In the genomic region with DNA sequence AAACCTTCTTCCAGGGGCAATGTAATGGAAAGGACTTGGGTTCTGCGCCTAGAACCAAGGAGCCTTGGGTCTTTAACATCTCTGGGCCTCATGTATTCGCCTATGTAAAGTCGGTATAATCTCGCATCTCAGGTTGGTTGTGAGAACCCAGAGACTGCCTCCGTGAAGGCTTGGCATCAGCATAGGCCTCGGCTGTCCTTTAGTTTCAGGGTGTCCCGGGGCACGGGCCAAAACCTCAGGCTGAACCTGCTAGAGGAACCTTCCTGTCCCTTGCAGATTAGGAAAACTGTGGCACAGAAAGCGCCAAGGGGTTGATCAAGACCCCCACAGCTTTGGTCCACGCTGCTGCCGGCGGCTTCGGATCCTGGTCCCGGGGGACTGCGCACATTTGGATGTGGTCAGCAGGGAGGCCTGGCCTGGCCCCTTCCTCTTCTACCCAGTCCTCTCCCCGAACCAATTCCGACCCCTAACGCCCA, we compare ENCODE assay signal across 8 cellular contexts. TPM values are rescaled to one million over a fixed set of nuclear protein-coding genes. Genes with fewer than 3 reads are reported as not detected.
A peak's percentile ranks its signal among the peaks of the same experiment; 100 is the strongest.
DNase-seq lines count a peak whose midpoint lies in the region; ATAC-seq, FAIRE-seq and TF ChIP-seq lines count a peak whose summit lies in the region.

No MANE protein-coding gene starts in this region.

- no peak for TF ChIP-seq RAD21 in HCT116 (IDR thresholded peaks at IDR 0.05; ENCODE audit: low read depth)

- intact Hi-C loops in HCT116 (cut with micrococcal nuclease) = loop anchor here (10.0 kb wide), 1 partner anchor 214 kb away; no protein-coding TSS in a partner anchor

- peak overlapping the region; percentile 68 to 81 for H3K4me3 ChIP-seq in HCT116 (replicated peaks in 1 of 2; ENCODE audit: low read depth in 1 of 2, low read length in 2 of 2)
- peak overlapping the region; percentile 91; the same call in 1 of the 2 replicates for H3K4me3 ChIP-seq in iPS DF 6.9 (ENCODE audit: low read length)
- H3K4me3 ChIP-seq in small intestine (ENCODE audit: low read depth in 1 of 2, low read length in 2 of 2) = peak overlapping the region; percentile 32 to 94

- H2AFZ ChIP-seq in HCT116 (ENCODE audit: low read depth, low read length, poor library complexity, severe bottlenecking) = no peak overlapping the region

- peaks cover 29% of the 10 kb centered on the region for H3K4me1 Mint-ChIP-seq in activated CD4-positive, alpha-beta memory T cell treated with anti-CD3 and anti-CD28 coated beads, Interleukin-2, amount 10 ng/mL, durations not matched to agents 7 days and 5 days

- H3K4me1 ChIP-seq in HCT116 (ENCODE audit: control insufficient read depth in 1 of 2, insufficient read depth in 2 of 2, low read length in 2 of 2) (peaks cover 14 to 43% of the 10 kb centered on the region in 2 experiments; a peak in 3 of 4 replicates), iPS DF 6.9 (ENCODE audit: control insufficient read depth, insufficient read depth, low read length) (no peaks in the 10 kb centered on the region; the same call in none of the 2 replicates), small intestine (ENCODE audit: control insufficient read depth in 2 of 2, insufficient read depth in 1 of 2, low read depth in 1 of 2, low read length in 1 of 2) (peaks cover 4 to 11% of the 10 kb centered on the region in 2 donors)

- H3K36me3 ChIP-seq in HCT116 (ENCODE audit: control insufficient read depth in 1 of 2, insufficient read depth in 2 of 2, low read length in 2 of 2) (no peaks in the 10 kb centered on the region), iPS DF 6.9 (ENCODE audit: control insufficient read depth, insufficient read depth, low read length) (no peaks in the 10 kb centered on the region), small intestine (ENCODE audit: control insufficient read depth in 2 of 2, insufficient read depth in 2 of 2, low read length in 2 of 2) (no peaks in the 10 kb centered on the region)

- H3K27me3 ChIP-seq in HCT116 (ENCODE audit: insufficient read depth, low read length) = no peaks in the 10 kb centered on the region
- no peaks in the 10 kb centered on the region for H3K27me3 ChIP-seq in iPS DF 6.9 (ENCODE audit: control insufficient read depth, insufficient read depth, low read length)
- H3K27me3 ChIP-seq in small intestine (ENCODE audit: control insufficient read depth in 2 of 2, insufficient read depth in 2 of 2, low read length in 2 of 2) = no peaks in the 10 kb centered on the region

- peak overlapping the region; percentile 81 for H3K9ac ChIP-seq in HCT116 (ENCODE audit: low read length)

- no peaks in the 10 kb centered on the region for H4K20me1 ChIP-seq in HCT116 (ENCODE audit: insufficient read depth)

- H3K79me2 ChIP-seq in HCT116 (ENCODE audit: insufficient read depth, low read length) = peaks cover 39% of the 10 kb centered on the region

- ATAC-seq in HCT116 (no peak), HG02571 (IDR thresholded peaks at IDR 0.05; ENCODE audit: unreplicated experiment) (no peak)

- H3K9me3 ChIP-seq in HCT116 (ENCODE audit: control insufficient read depth in 1 of 2, insufficient read depth in 1 of 2, low read depth in 1 of 2, low read length in 2 of 2) = no peaks in the 10 kb centered on the region
- H3K9me3 ChIP-seq in iPS DF 6.9 (ENCODE audit: control insufficient read depth, insufficient read depth, low read length) = no peaks in the 10 kb centered on the region
- no peaks in the 10 kb centered on the region for H3K9me3 ChIP-seq in small intestine (ENCODE audit: control insufficient read depth, low read depth)

- no TSS peak for BruUV-seq in HCT116 (replicated peaks; lab: Mats Ljungman, UMichigan)

- no peak for DNase-seq in HCT116 (ENCODE audit: low read depth, low spot score)
- no peak for DNase-seq in activated CD4-positive, alpha-beta memory T cell treated with anti-CD3 and anti-CD28 coated beads, Interleukin-2, amount 10 ng/mL, durations not matched to agents 7 days and 5 days
- no peak for DNase-seq in iPS DF 6.9 (ENCODE audit: low read depth, low spot score)
- no peak for DNase-seq in small intestine
- no peak for DNase-seq in RCC 7860 (ENCODE audit: low spot score)
- no peak for DNase-seq in NCI-H2171 treated with DMSO at 0.1 percent for 48 hours (lab: John Stamatoyannopoulos, UW)
- no peak for DNase-seq in NOMO-1 (lab: John Stamatoyannopoulos, UW; ENCODE audit: unreplicated experiment in 2 of 2)

- no peak for TF ChIP-seq CTCF in HCT116 (IDR thresholded peaks at IDR 0.05 in 2 of 3, conservative IDR thresholded peaks at IDR 0.05 in 1 of 3; ENCODE audit: borderline replicate concordance in 1 of 3, insufficient read depth in 1 of 3, low read depth in 2 of 3, low read length in 2 of 3)

- H3K27ac ChIP-seq in HCT116 (ENCODE audit: low read depth, low read length) (peak overlapping the region; percentile 53), iPS DF 6.9 (ENCODE audit: low read length) (no peak overlapping the region), small intestine (ENCODE audit: low read depth in 1 of 2, low read length in 1 of 2) (peak overlapping the region; percentile 63 to 78)

- no CpG with 5 or more reads among the region's 18 CpGs for WGBS in iPS DF 6.9 (ENCODE audit: insufficient coverage, insufficient read length)
- WGBS in small intestine, 3 donors = 73 to 86% (median 81%) methylated on average over 16 to 18 of the region's 18 CpGs

- FAIRE-seq in small intestine (lab: Jason Lieb, UNC) (no peak), RCC 7860 (lab: Jason Lieb, UNC) (no peak)

- peak overlapping the region; percentile 68 for H3K27ac Mint-ChIP-seq in activated CD4-positive, alpha-beta memory T cell treated with anti-CD3 and anti-CD28 coated beads, Interleukin-2, amount 10 ng/mL, durations not matched to agents 7 days and 5 days

- CTCF ChIA-PET in HCT116 (lab: Charles Lee) = no interaction called here
- CTCF ChIA-PET in activated CD4-positive, alpha-beta memory T cell treated with anti-CD3 and anti-CD28 coated beads, Interleukin-2, amount 10 ng/mL, durations not matched to agents 7 days and 5 days (lab: Charles Lee) = interaction anchor here (1.7 to 2.0 kb wide), 2 partner anchors 11 to 46 kb away, joined by 4 to 8 read pairs; no protein-coding TSS in a partner anchor

- H3K9me3 Mint-ChIP-seq in activated CD4-positive, alpha-beta memory T cell treated with anti-CD3 and anti-CD28 coated beads, Interleukin-2, amount 10 ng/mL, durations not matched to agents 7 days and 5 days = no peaks in the 10 kb centered on the region

- H3K27me3 Mint-ChIP-seq in activated CD4-positive, alpha-beta memory T cell treated with anti-CD3 and anti-CD28 coated beads, Interleukin-2, amount 10 ng/mL, durations not matched to agents 7 days and 5 days = no peaks in the 10 kb centered on the region

- TF ChIP-seq POLR2A in HCT116 (IDR thresholded peaks at IDR 0.05; ENCODE audit: borderline replicate concordance, extremely low read depth, insufficient read depth, insufficient read length) = no peak

- no peaks in the 10 kb centered on the region for H3K9me2 ChIP-seq in HCT116 (ENCODE audit: insufficient read depth)

- H3K36me3 Mint-ChIP-seq in activated CD4-positive, alpha-beta memory T cell treated with anti-CD3 and anti-CD28 coated beads, Interleukin-2, amount 10 ng/mL, durations not matched to agents 7 days and 5 days (ENCODE audit: low read depth) = no peaks in the 10 kb centered on the region

- POLR2A ChIA-PET in HCT116 (lab: Charles Lee) = no interaction called here
- POLR2A ChIA-PET in activated CD4-positive, alpha-beta memory T cell treated with anti-CD3 and anti-CD28 coated beads, Interleukin-2, amount 10 ng/mL, durations not matched to agents 7 days and 5 days (lab: Charles Lee) = interaction anchor here (1.0 to 1.5 kb wide), 4 partner anchors 33 to 372 kb away, joined by 3 read pairs; a partner anchor contains a TSS

- RAD21 ChIA-PET in HCT116 (lab: Charles Lee; ENCODE audit: low non-redundant PET in 1 of 2, low total read pairs in 2 of 2, uncharacterized antibody in 2 of 2, unreplicated experiment in 2 of 2) = interaction anchor here in 1 of 2 experiments (1.1 kb wide), 1 partner anchor 91 kb away, joined by 3 read pairs; no protein-coding TSS in a partner anchor

- H3K4me3 Mint-ChIP-seq in activated CD4-positive, alpha-beta memory T cell treated with anti-CD3 and anti-CD28 coated beads, Interleukin-2, amount 10 ng/mL, durations not matched to agents 7 days and 5 days = peak overlapping the region; percentile 95

- peak overlapping the region; percentile 99 for H3K4me2 ChIP-seq in HCT116 (ENCODE audit: low read length)

TF ChIP-seq in HCT116, 20 proteins besides CTCF, POLR2A, EP300 and RAD21 (continues in another document):
- no peak for TF ChIP-seq ZNF274 (IDR thresholded peaks at IDR 0.05; ENCODE audit: low read depth, low read length)
- no peak for TF ChIP-seq CEBPB (IDR thresholded peaks at IDR 0.05; ENCODE audit: low read depth)
- TF ChIP-seq ELF1 (IDR thresholded peaks at IDR 0.05; ENCODE audit: borderline replicate concordance, low read depth) = no peak
- TF ChIP-seq FOSL1 (IDR thresholded peaks at IDR 0.05; ENCODE audit: low read depth) = no peak
- no peak for TF ChIP-seq SIN3A (IDR thresholded peaks at IDR 0.05; ENCODE audit: low read depth)

RNA-seq across cellular contexts. Expression of a gene that starts 0.8 kb away (rescaled TPM):
- 19.2 TPM for total RNA-seq in HCT116 (2021; ENCODE audit: unreplicated experiment)
- 17.3 and 19.0 TPM in 2 replicates for polyA plus RNA-seq in HCT116 (2012)
- total RNA-seq in activated CD4-positive, alpha-beta memory T cell treated with anti-CD3 and anti-CD28 coated beads, Interleukin-2, amount 10 ng/mL, durations not matched to agents 7 days and 5 days = 10 to 100 TPM; 12.4 to 13.3 TPM
- polyA plus RNA-seq in small intestine = 10 to 100 TPM in 1 of 3 donors, 1 to 10 TPM in 2; 5.9 to 10.5 (median 6.9) TPM

RNA-seq across cellular contexts. Expression of a gene that starts 41.8 kb away (rescaled TPM):
- 3.8 TPM for total RNA-seq in HCT116 (2021; ENCODE audit: unreplicated experiment)
- polyA plus RNA-seq in HCT116 (2012) = 2.5 and 2.7 TPM in 2 replicates
- total RNA-seq in activated CD4-positive, alpha-beta memory T cell treated with anti-CD3 and anti-CD28 coated beads, Interleukin-2, amount 10 ng/mL, durations not matched to agents 7 days and 5 days = 10 to 100 TPM; 14.6 to 16.2 TPM
- 1 to 10 TPM in 2 of 3 donors, under 1 TPM in 1; 0.89 to 4.9 (median 1.6) TPM for polyA plus RNA-seq in small intestine

RNA-seq across cellular contexts. Expression of a gene that starts 50.7 kb away (rescaled TPM):
- 20.5 TPM for total RNA-seq in HCT116 (2021; ENCODE audit: unreplicated experiment)
- 13.6 and 16.4 TPM in 2 replicates for polyA plus RNA-seq in HCT116 (2012)
- total RNA-seq in activated CD4-positive, alpha-beta memory T cell treated with anti-CD3 and anti-CD28 coated beads, Interleukin-2, amount 10 ng/mL, durations not matched to agents 7 days and 5 days = 10 to 100 TPM; 96.9 to 97.3 TPM
- polyA plus RNA-seq in small intestine = 10 to 100 TPM; 18.8 to 37.8 (median 28.4) TPM

RNA-seq across cellular contexts. Expression of a gene that starts 50.8 kb away (rescaled TPM):
- total RNA-seq in HCT116 (2021; ENCODE audit: unreplicated experiment) = 27.8 TPM
- 20.5 and 21.6 TPM in 2 replicates for polyA plus RNA-seq in HCT116 (2012)
- total RNA-seq in activated CD4-positive, alpha-beta memory T cell treated with anti-CD3 and anti-CD28 coated beads, Interleukin-2, amount 10 ng/mL, durations not matched to agents 7 days and 5 days = 10 to 100 TPM; 52.3 to 54.4 TPM
- polyA plus RNA-seq in small intestine = 10 to 100 TPM in 1 of 3 donors, 1 to 10 TPM in 2; 5.8 to 13.1 (median 7.6) TPM

RNA-seq across cellular contexts. Expression of a gene that starts 55.6 kb away (rescaled TPM):
- 46.6 TPM for total RNA-seq in HCT116 (2021; ENCODE audit: unreplicated experiment)
- polyA plus RNA-seq in HCT116 (2012) = 32.7 and 36.2 TPM in 2 replicates
- total RNA-seq in activated CD4-positive, alpha-beta memory T cell treated with anti-CD3 and anti-CD28 coated beads, Interleukin-2, amount 10 ng/mL, durations not matched to agents 7 days and 5 days = 100 to 1,000 TPM; 107 to 110 TPM
- polyA plus RNA-seq in small intestine = 10 to 100 TPM in 1 of 3 donors, 1 to 10 TPM in 2; 4.6 to 15.1 (median 6.3) TPM
